10 cellular contexts compared by ENCODE assay signal in genomic region chr22:30238661-30239420, GRCh38. TPM values are rescaled to one million over a fixed set of nuclear protein-coding genes. Genes with fewer than 3 reads are reported as not detected.
DNase-seq lines count a peak whose midpoint lies in the region; ATAC-seq and TF ChIP-seq lines count a peak whose summit lies in the region.
"Had no signal": no experiment of that assay in that cellular context is flagged by ENCODE, and none has a peak within 500 bp of the region (broad histone marks: within the 10 kb centered on the region; RNA-seq: fewer than 3 reads in every experiment).

No MANE protein-coding gene starts in this region.

- H3K36me3 ChIP-seq in mammary epithelial cell (ENCODE audit: insufficient read depth, low read length) (peaks cover 4% of the 10 kb centered on the region), breast epithelium (no peaks in the 10 kb centered on the region), transverse colon (no peaks in the 10 kb centered on the region), BE2C (no peaks in the 10 kb centered on the region)

- TF ChIP-seq EP300 in transverse colon (IDR thresholded peaks at IDR 0.05; ENCODE audit: low read depth), result no peak

- no peak for ATAC-seq in GM19395 (IDR thresholded peaks at IDR 0.05; ENCODE audit: unreplicated experiment)

- H3K9me3 Mint-ChIP-seq in activated T-helper 1 cell treated with anti-CD3 and anti-CD28 coated beads, Interleukin-12 subunit alpha, Interleukin-12 subunit beta, Interleukin-2, Interleukin-4 antibody, amounts not matched to agents 30 ng/mL and 10 ng/mL and 1 ng/mL, durations not matched to agents 14 hours and 24 hours and 36 hours, result no peaks in the 10 kb centered on the region

- intact Hi-C loops in mammary epithelial cell (cut with micrococcal nuclease) (no loop called here), breast epithelium (cut with DNase I; ENCODE audit: low total_unique reads) (no loop called here), transverse colon (cut with DNase I; ENCODE audit: low total_unique reads) (no loop called here)
- intact Hi-C loops in activated T-helper 1 cell treated with anti-CD3 and anti-CD28 coated beads, Interleukin-12 subunit alpha, Interleukin-12 subunit beta, Interleukin-2, Interleukin-4 antibody, amounts not matched to agents 30 ng/mL and 10 ng/mL and 1 ng/mL, durations not matched to agents 14 hours and 24 hours and 36 hours (cut with micrococcal nuclease), result no loop called here

- H3K27ac ChIP-seq in mammary epithelial cell (ENCODE audit: insufficient read depth, low read depth, low read length) (no peak overlapping the region), breast epithelium (no peak overlapping the region), transverse colon (no peak overlapping the region)

- H3K9me3 ChIP-seq in mammary epithelial cell (replicated peaks; ENCODE audit: insufficient read depth, low read length), result no peaks in the 10 kb centered on the region
- no peaks in the 10 kb centered on the region for H3K9me3 ChIP-seq in breast epithelium
- H3K9me3 ChIP-seq in transverse colon, result no peaks in the 10 kb centered on the region
- H3K9me3 ChIP-seq in BE2C, result no peaks in the 10 kb centered on the region

- WGBS in mammary epithelial cell (ENCODE audit: low coverage, missing lambda C conversion rate), result 86% methylated on average over 13 of the region's 26 CpGs
- 20 to 56% methylated on average over 1 to 26 of the region's 26 CpGs for WGBS in transverse colon (ENCODE audit: low coverage in 1 of 2), 2 donors

- no peak overlapping the region for H3K9ac ChIP-seq in mammary epithelial cell (ENCODE audit: insufficient read depth, low read length)

- CTCF ChIA-PET in mammary epithelial cell (lab: Charles Lee; ENCODE audit: low non-redundant PET), result no interaction called here

- peak overlapping the region; percentile 65 for H3K27ac Mint-ChIP-seq in activated T-helper 1 cell treated with anti-CD3 and anti-CD28 coated beads, Interleukin-12 subunit alpha, Interleukin-12 subunit beta, Interleukin-2, Interleukin-4 antibody, amounts not matched to agents 30 ng/mL and 10 ng/mL and 1 ng/mL, durations not matched to agents 14 hours and 24 hours and 36 hours

- H4K20me1 ChIP-seq in mammary epithelial cell (ENCODE audit: insufficient read depth, low read length), result no peaks in the 10 kb centered on the region

- peaks cover 9% of the 10 kb centered on the region for H3K79me2 ChIP-seq in mammary epithelial cell (ENCODE audit: insufficient read depth, low read length)

- H3K4me2 ChIP-seq in mammary epithelial cell (ENCODE audit: insufficient read depth, low read depth, low read length), result no peak overlapping the region

- no peaks in the 10 kb centered on the region for H3K27me3 Mint-ChIP-seq in activated T-helper 1 cell treated with anti-CD3 and anti-CD28 coated beads, Interleukin-12 subunit alpha, Interleukin-12 subunit beta, Interleukin-2, Interleukin-4 antibody, amounts not matched to agents 30 ng/mL and 10 ng/mL and 1 ng/mL, durations not matched to agents 14 hours and 24 hours and 36 hours (ENCODE audit: insufficient read depth)

- peaks cover 35% of the 10 kb centered on the region for H3K36me3 Mint-ChIP-seq in activated T-helper 1 cell treated with anti-CD3 and anti-CD28 coated beads, Interleukin-12 subunit alpha, Interleukin-12 subunit beta, Interleukin-2, Interleukin-4 antibody, amounts not matched to agents 30 ng/mL and 10 ng/mL and 1 ng/mL, durations not matched to agents 14 hours and 24 hours and 36 hours (ENCODE audit: low read depth)

- TF ChIP-seq POLR2A in breast epithelium (IDR thresholded peaks at IDR 0.05) (no peak), transverse colon (IDR thresholded peaks at IDR 0.05) (no peak)

- no peaks in the 10 kb centered on the region for H3K27me3 ChIP-seq in mammary epithelial cell (ENCODE audit: insufficient read depth, low read length)
- no peaks in the 10 kb centered on the region for H3K27me3 ChIP-seq in breast epithelium
- H3K27me3 ChIP-seq in transverse colon, result no peaks in the 10 kb centered on the region
- H3K27me3 ChIP-seq in BE2C, result no peaks in the 10 kb centered on the region

- DNase-seq in mammary epithelial cell (peak; percentile 45), breast epithelium (ENCODE audit: low spot score in 2 of 2) (no peak), iPS-NIHi11 (ENCODE audit: low spot score) (peak; percentile 72), transverse colon (peak; percentile 47), BE2C (no peak), RPMI8226 (no peak)
- DNase-seq in activated T-helper 1 cell treated with anti-CD3 and anti-CD28 coated beads, Interleukin-12 subunit alpha, Interleukin-12 subunit beta, Interleukin-2, Interleukin-4 antibody, amounts not matched to agents 30 ng/mL and 10 ng/mL and 1 ng/mL, durations not matched to agents 14 hours and 24 hours and 36 hours (ENCODE audit: low spot score), result no peak
- DNase-seq: activated effector memory CD4-positive, alpha-beta T cell treated with Interleukin-2 at 50 U/mL for 16 hours; MM.1S had no signal

- in situ Hi-C loops in mammary epithelial cell (cut with MboI; ENCODE audit: low sequenced_read_pairs in 2 of 2), result no loop called here
- in situ Hi-C loops in transverse colon (cut with MboI; ENCODE audit: low pct_ligation_motif_present in 1 of 4, low pct_unique_long_range_greater_than_20kb in 1 of 4, low sequenced_read_pairs in 3 of 4), result no loop called here

- TF ChIP-seq CTCF in mammary epithelial cell (conservative IDR thresholded peaks at IDR 0.05 in 1 of 2, IDR thresholded peaks at IDR 0.05 in 1 of 2; ENCODE audit: extremely low read depth in 1 of 2, insufficient read depth in 1 of 2, low read depth in 1 of 2, low read length in 2 of 2) (no peak), breast epithelium (IDR thresholded peaks at IDR 0.05) (no peak), transverse colon (IDR thresholded peaks at IDR 0.05) (no peak), BE2C (IDR thresholded peaks at IDR 0.05; ENCODE audit: low read depth, low read length) (no peak)

- H3K4me1 ChIP-seq in mammary epithelial cell (ENCODE audit: insufficient read depth, low read length) (peaks cover 26% of the 10 kb centered on the region), breast epithelium (peaks cover 0 to 8% of the 10 kb centered on the region in 2 donors), transverse colon (peaks cover 0 to 14% (median 0%) of the 10 kb centered on the region in 4 donors), BE2C (no peaks in the 10 kb centered on the region)

- peaks cover 46% of the 10 kb centered on the region for H3K4me1 Mint-ChIP-seq in activated T-helper 1 cell treated with anti-CD3 and anti-CD28 coated beads, Interleukin-12 subunit alpha, Interleukin-12 subunit beta, Interleukin-2, Interleukin-4 antibody, amounts not matched to agents 30 ng/mL and 10 ng/mL and 1 ng/mL, durations not matched to agents 14 hours and 24 hours and 36 hours (ENCODE audit: low read depth)

- dilution Hi-C loops in mammary epithelial cell (cut with HindIII; ENCODE audit: low sequenced_read_pairs), result no loop called here

- H3K4me3 Mint-ChIP-seq in activated T-helper 1 cell treated with anti-CD3 and anti-CD28 coated beads, Interleukin-12 subunit alpha, Interleukin-12 subunit beta, Interleukin-2, Interleukin-4 antibody, amounts not matched to agents 30 ng/mL and 10 ng/mL and 1 ng/mL, durations not matched to agents 14 hours and 24 hours and 36 hours, result no peak overlapping the region

- no peak overlapping the region for H2AFZ ChIP-seq in mammary epithelial cell (ENCODE audit: low read depth, low read length)

- no TSS peak for BruUV-seq in mammary epithelial cell (replicated peaks; lab: Mats Ljungman, UMichigan)

- H3K4me3 ChIP-seq in mammary epithelial cell (replicated peaks in 1 of 3; ENCODE audit: insufficient read depth in 1 of 3, low read depth in 2 of 3, low read length in 3 of 3) (no peak overlapping the region), breast epithelium (no peak overlapping the region), transverse colon (no peak overlapping the region), BE2C (ENCODE audit: low read depth, low read length) (no peak overlapping the region)

RNA-seq across cellular contexts. Expression of gene LIF, which starts 7.7 kb away (rescaled TPM):
- total RNA-seq in mammary epithelial cell (10 to 100 TPM; 31.2 to 35.8 TPM), breast epithelium (1 to 10 TPM; 1.4 to 9.5 (median 1.6) TPM), transverse colon (1 to 10 TPM; 4.0 to 5.2 (median 4.4) TPM)
- 7.8 TPM for polyA plus RNA-seq in mammary epithelial cell
- 12.0 TPM for polyA minus RNA-seq in mammary epithelial cell
- total RNA-seq in activated T-helper 1 cell treated with anti-CD3 and anti-CD28 coated beads, Interleukin-12 subunit alpha, Interleukin-12 subunit beta, Interleukin-2, Interleukin-4 antibody, amounts not matched to agents 30 ng/mL and 10 ng/mL and 1 ng/mL, durations not matched to agents 14 hours and 24 hours and 36 hours, result 450 and 455 TPM in 2 replicates
- 1.8 TPM for polyA plus RNA-seq in BE2C (2012; ENCODE audit: insufficient read depth, insufficient read length, low read depth)

RNA-seq across cellular contexts. Expression of gene OSM, which starts 27.8 kb away (rescaled TPM):
- total RNA-seq in mammary epithelial cell (not detected), breast epithelium (1 to 10 TPM; 1.3 to 2.5 (median 1.3) TPM), transverse colon (not detected)
- polyA plus RNA-seq in mammary epithelial cell, result not detected
- not detected for polyA minus RNA-seq in mammary epithelial cell
- 76.7 and 78.3 TPM in 2 replicates for total RNA-seq in activated T-helper 1 cell treated with anti-CD3 and anti-CD28 coated beads, Interleukin-12 subunit alpha, Interleukin-12 subunit beta, Interleukin-2, Interleukin-4 antibody, amounts not matched to agents 30 ng/mL and 10 ng/mL and 1 ng/mL, durations not matched to agents 14 hours and 24 hours and 36 hours
- polyA plus RNA-seq in BE2C (2012; ENCODE audit: insufficient read depth, insufficient read length, low read depth), result not detected

RNA-seq across cellular contexts. Expression of gene CASTOR1, which starts 50.5 kb away (rescaled TPM):
- total RNA-seq in mammary epithelial cell, result 1 to 10 TPM; 8.7 to 9.7 TPM
- 6.3 TPM for polyA plus RNA-seq in mammary epithelial cell
- 9.4 TPM for polyA minus RNA-seq in mammary epithelial cell
- total RNA-seq in breast epithelium, result 10 to 100 TPM; 15.5 to 26.6 (median 20.6) TPM
- total RNA-seq in activated T-helper 1 cell treated with anti-CD3 and anti-CD28 coated beads, Interleukin-12 subunit alpha, Interleukin-12 subunit beta, Interleukin-2, Interleukin-4 antibody, amounts not matched to agents 30 ng/mL and 10 ng/mL and 1 ng/mL, durations not matched to agents 14 hours and 24 hours and 36 hours, result 5.6 and 8.8 TPM in 2 replicates
- 1 to 10 TPM in 2 of 4 donors, not detected in 2; 5.6 to 6.8 TPM for total RNA-seq in transverse colon
- polyA plus RNA-seq in BE2C (2012; ENCODE audit: insufficient read depth, insufficient read length, low read depth), result 3.8 TPM

Comparison
In these comparisons a context has a peak if more than half of its experiments do, and no peak if none do; other contexts are left out.
1. DNase-seq: peak in mammary epithelial cell (single experiment), iPS-NIHi11 (single experiment) and transverse colon (single experiment); none in breast epithelium (0 of 2), activated T-helper 1 cell treated with anti-CD3 and anti-CD28 coated beads, Interleukin-12 subunit alpha, Interleukin-12 subunit beta, Interleukin-2, Interleukin-4 antibody, amounts not matched to agents 30 ng/mL and 10 ng/mL and 1 ng/mL, durations not matched to agents 14 hours and 24 hours and 36 hours (single experiment), BE2C (single experiment) and RPMI8226 (single experiment).
2. RNA of gene LIF, which starts 7.7 kb away (total RNA-seq): 450 to 455 TPM in activated T-helper 1 cell treated with anti-CD3 and anti-CD28 coated beads, Interleukin-12 subunit alpha, Interleukin-12 subunit beta, Interleukin-2, Interleukin-4 antibody, amounts not matched to agents 30 ng/mL and 10 ng/mL and 1 ng/mL, durations not matched to agents 14 hours and 24 hours and 36 hours; 31.2 to 35.8 TPM in mammary epithelial cell, 4.0 to 5.2 TPM in transverse colon and 1.4 to 9.5 TPM in breast epithelium; every median in the first group is over 10 times any median in the second.
3. RNA of gene OSM, which starts 27.8 kb away (total RNA-seq): 76.7 to 78.3 TPM in activated T-helper 1 cell treated with anti-CD3 and anti-CD28 coated beads, Interleukin-12 subunit alpha, Interleukin-12 subunit beta, Interleukin-2, Interleukin-4 antibody, amounts not matched to agents 30 ng/mL and 10 ng/mL and 1 ng/mL, durations not matched to agents 14 hours and 24 hours and 36 hours; 1.3 to 2.5 TPM in breast epithelium, not detected in mammary epithelial cell and not detected in transverse colon; every median in the first group is over 10 times any median in the second.